Comparison of ENCODE assay signal across 1 cellular context in the genomic region with DNA sequence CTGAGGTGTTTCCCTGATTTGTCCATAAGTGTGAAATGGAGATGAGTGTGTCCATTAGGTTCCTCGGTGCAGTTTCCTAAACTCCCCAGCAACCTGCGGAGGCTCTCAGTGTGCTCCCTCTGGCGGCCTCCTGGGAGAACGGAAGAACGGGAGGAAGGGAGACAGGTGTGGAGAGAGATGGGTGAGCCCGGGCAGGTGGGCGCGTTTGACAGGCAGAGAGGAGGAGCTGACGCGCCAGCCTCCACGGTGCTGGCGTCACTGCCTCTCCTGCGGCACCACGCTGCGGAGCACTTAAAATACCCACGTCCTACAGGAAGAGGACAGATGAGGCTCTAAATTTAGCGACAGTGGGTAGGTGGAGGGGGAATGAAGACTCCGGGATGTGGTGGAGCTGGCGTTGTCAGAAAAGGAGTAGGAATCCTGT.
TF ChIP-seq lines count a peak whose summit lies in the region.

No MANE protein-coding gene starts in this region.

TF ChIP-seq in SK-N-SH treated with all-trans-retinoic acid at 6 μM for 48 hours, 23 proteins besides CTCF, POLR2A, EP300 and RAD21 (continued from another document):
- TF ChIP-seq, protein P1, sequence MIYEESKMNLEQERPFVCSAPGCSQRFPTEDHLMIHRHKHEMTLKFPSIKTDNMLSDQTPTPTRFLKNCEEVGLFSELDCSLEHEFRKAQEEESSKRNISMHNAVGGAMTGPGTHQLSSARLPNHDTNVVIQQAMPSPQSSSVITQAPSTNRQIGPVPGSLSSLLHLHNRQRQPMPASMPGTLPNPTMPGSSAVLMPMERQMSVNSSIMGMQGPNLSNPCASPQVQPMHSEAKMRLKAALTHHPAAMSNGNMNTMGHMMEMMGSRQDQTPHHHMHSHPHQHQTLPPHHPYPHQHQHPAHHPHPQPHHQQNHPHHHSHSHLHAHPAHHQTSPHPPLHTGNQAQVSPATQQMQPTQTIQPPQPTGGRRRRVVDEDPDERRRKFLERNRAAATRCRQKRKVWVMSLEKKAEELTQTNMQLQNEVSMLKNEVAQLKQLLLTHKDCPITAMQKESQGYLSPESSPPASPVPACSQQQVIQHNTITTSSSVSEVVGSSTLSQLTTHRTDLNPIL (CRISPR knock-in tag; IDR thresholded peaks at IDR 0.05; ENCODE audit: low read depth), result no peak
- TF ChIP-seq ISL1 (CRISPR knock-in tag; IDR thresholded peaks at IDR 0.05) (no peak), ZNF565 (CRISPR knock-in tag; conservative IDR thresholded peaks at IDR 0.05; ENCODE audit: low read depth) (no peak), PPARA (CRISPR knock-in tag; IDR thresholded peaks at IDR 0.05; ENCODE audit: borderline replicate concordance) (no peak), ARNTL (CRISPR knock-in tag; IDR thresholded peaks at IDR 0.05; ENCODE audit: borderline replicate concordance, low read depth) (no peak), ZNF8 (CRISPR knock-in tag; IDR thresholded peaks at IDR 0.05) (no peak), CSDC2 (CRISPR knock-in tag; IDR thresholded peaks at IDR 0.05) (no peak), ZFP30 (CRISPR knock-in tag; IDR thresholded peaks at IDR 0.05) (no peak), BACH2 (CRISPR knock-in tag; IDR thresholded peaks at IDR 0.05; ENCODE audit: borderline replicate concordance) (no peak), RARB (CRISPR knock-in tag; IDR thresholded peaks at IDR 0.05) (no peak), TCF4 (CRISPR knock-in tag; IDR thresholded peaks at IDR 0.05; ENCODE audit: borderline replicate concordance) (no peak), TOX (CRISPR knock-in tag; IDR thresholded peaks at IDR 0.05; ENCODE audit: borderline replicate concordance) (no peak), ZNF70 (CRISPR knock-in tag; IDR thresholded peaks at IDR 0.05) (no peak), ZC3H10 (CRISPR knock-in tag; IDR thresholded peaks at IDR 0.05) (no peak)
- TF ChIP-seq, protein P2, sequence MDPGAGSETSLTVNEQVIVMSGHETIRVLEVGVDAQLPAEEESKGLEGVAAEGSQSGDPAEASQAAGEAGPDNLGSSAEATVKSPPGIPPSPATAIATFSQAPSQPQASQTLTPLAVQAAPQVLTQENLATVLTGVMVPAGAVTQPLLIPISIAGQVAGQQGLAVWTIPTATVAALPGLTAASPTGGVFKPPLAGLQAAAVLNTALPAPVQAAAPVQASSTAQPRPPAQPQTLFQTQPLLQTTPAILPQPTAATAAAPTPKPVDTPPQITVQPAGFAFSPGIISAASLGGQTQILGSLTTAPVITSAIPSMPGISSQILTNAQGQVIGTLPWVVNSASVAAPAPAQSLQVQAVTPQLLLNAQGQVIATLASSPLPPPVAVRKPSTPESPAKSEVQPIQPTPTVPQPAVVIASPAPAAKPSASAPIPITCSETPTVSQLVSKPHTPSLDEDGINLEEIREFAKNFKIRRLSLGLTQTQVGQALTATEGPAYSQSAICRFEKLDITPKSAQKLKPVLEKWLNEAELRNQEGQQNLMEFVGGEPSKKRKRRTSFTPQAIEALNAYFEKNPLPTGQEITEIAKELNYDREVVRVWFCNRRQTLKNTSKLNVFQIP (CRISPR knock-in tag; IDR thresholded peaks at IDR 0.05; ENCODE audit: borderline replicate concordance, low read depth), result no peak
